32 cellular contexts compared by ENCODE assay signal in the genomic region with DNA sequence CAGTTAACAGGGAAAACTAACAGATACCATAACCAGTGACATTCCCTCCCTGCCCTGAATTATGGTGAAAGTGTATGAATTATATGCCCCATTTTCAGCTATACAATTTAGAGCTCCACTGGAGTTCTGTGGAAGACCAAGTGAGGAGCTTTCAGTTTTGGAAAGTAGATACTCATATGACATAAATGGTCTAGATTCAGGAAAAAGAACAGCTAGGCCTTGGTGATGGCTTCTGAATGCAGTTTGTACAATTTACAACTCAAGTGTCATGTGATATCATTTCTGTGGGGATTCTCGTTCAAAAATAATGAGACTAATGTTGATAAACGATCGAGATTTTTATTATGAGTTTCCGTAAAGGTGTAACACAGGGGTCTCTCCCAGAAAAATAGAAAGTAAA.
"Had no signal": no experiment of that assay in that cellular context is flagged by ENCODE, and none has a peak within 500 bp of the region (broad histone marks: within the 10 kb centered on the region; RNA-seq: fewer than 3 reads in every experiment).

No MANE protein-coding gene starts in this region.

- FAIRE-seq: astrocyte, bronchial epithelial cell had no signal

- H3K36me3 ChIP-seq: adrenal gland, ascending aorta, brain microvascular endothelial cell, breast epithelium, cardiac muscle cell had no signal

- H3K9me3 ChIP-seq: adrenal gland, ascending aorta, body of pancreas, breast epithelium had no signal

- H3K27ac ChIP-seq: adrenal gland, ascending aorta, body of pancreas, brain microvascular endothelial cell, breast epithelium, cardiac muscle cell had no signal

- DNase-seq: activated effector memory CD4-positive, alpha-beta T cell treated with anti-CD3 and anti-CD28 coated beads, Interleukin-2, amount 50 U/mL, for 16 hours; activated effector memory CD4-positive, alpha-beta T cell treated with Interleukin-2 at 50 U/mL for 16 hours; activated gamma-delta T cell; activated gamma-delta T cell treated with Interleukin-2 at 50 U/mL for 16 hours; activated naive CD4-positive, alpha-beta T cell; activated naive CD4-positive, alpha-beta T cell treated with anti-CD3 and anti-CD28 coated beads for 36 hours; activated naive CD4-positive, alpha-beta T cell treated with anti-CD3 and anti-CD28 coated beads, Interleukin-2, amount 10 ng/mL, durations not matched to agents 7 days and 5 days; activated naive CD4-positive, alpha-beta T cell treated with anti-CD3 and anti-CD28 coated beads, Interleukin-2, amount 50 U/mL, for 16 hours; activated naive CD4-positive, alpha-beta T cell treated with Interleukin-2 at 50 U/mL for 16 hours; activated naive CD8-positive, alpha-beta T cell treated with anti-CD3 and anti-CD28 coated beads for 36 hours; activated naive CD8-positive, alpha-beta T cell treated with anti-CD3 and anti-CD28 coated beads, Interleukin-2, amount 10 ng/mL, durations not matched to agents 7 days and 5 days; activated naive CD8-positive, alpha-beta T cell treated with anti-CD3 and anti-CD28 coated beads, Interleukin-2, amount 50 U/mL, for 24 hours; activated T-cell treated with anti-CD3 and anti-CD28 coated beads, Interleukin-2, amount 50 U/mL, for 4 hours; activated T-cell treated with anti-CD3 and anti-CD28 coated beads, Interleukin-2, amount 50 U/mL, for 48 hours; activated T-cell treated with anti-CD3 and anti-CD28 coated beads, Interleukin-2, amount 50 U/mL, for 72 hours; adrenal gland; amniotic stem cell; amygdala; anterior cingulate cortex; aorta; body of pancreas; brain microvascular endothelial cell; caudate nucleus; central memory CD4-positive, alpha-beta T cell; cerebellar nuclear complex had no signal

- H3K4me1 ChIP-seq: ascending aorta, breast epithelium had no signal

- H3K27me3 ChIP-seq: adrenal gland, ascending aorta, body of pancreas, brain microvascular endothelial cell, breast epithelium, cardiac muscle cell had no signal

- H3K4me3 ChIP-seq: adrenal gland, ascending aorta, body of pancreas, breast epithelium, cardiac muscle cell had no signal

- ATAC-seq: activated naive CD4-positive, alpha-beta T cell treated with anti-CD3 and anti-CD28 coated beads, Interleukin-2, amount 50 U/mL, for 72 hours; activated naive CD8-positive, alpha-beta T cell treated with anti-CD3 and anti-CD28 coated beads, Interleukin-2, amount 50 U/mL, for 24 hours; activated T-cell treated with anti-CD3 and anti-CD28 coated beads, Interleukin-2, amount 50 U/mL, for 4 hours; activated T-cell treated with anti-CD3 and anti-CD28 coated beads, Interleukin-2, amount 50 U/mL, for 72 hours; activated T-helper 17 cell treated with anti-CD3 and anti-CD28 coated beads, Interleukin-2, amount 50 U/mL, for 72 hours; body of pancreas had no signal
